10 cellular contexts compared by ENCODE assay signal in genomic region chr7:111103678-111104274, GRCh38. TPM values are rescaled to one million over a fixed set of nuclear protein-coding genes. Genes with fewer than 3 reads are reported as not detected.
DNase-seq lines count a peak whose midpoint lies in the region; ATAC-seq and TF ChIP-seq lines count a peak whose summit lies in the region.
"Had no signal": no experiment of that assay in that cellular context is flagged by ENCODE, and none has a peak within 500 bp of the region (broad histone marks: within the 10 kb centered on the region; RNA-seq: fewer than 3 reads in every experiment).

No MANE protein-coding gene starts in this region.

- H3K4me1 ChIP-seq in GM23338 (ENCODE audit: insufficient read depth) (peaks cover 26% of the 10 kb centered on the region), aorta (ENCODE audit: control insufficient read depth in 1 of 2, insufficient read depth in 2 of 2, low read length in 2 of 2) (no peaks in the 10 kb centered on the region)

- peak overlapping the region; percentile 93 for H3K27ac Mint-ChIP-seq in GM23338
- H3K27ac Mint-ChIP-seq: effector memory CD8-positive, alpha-beta T cell had no signal

- no peaks in the 10 kb centered on the region for H3K27me3 Mint-ChIP-seq in activated T-cell treated with anti-CD3 and anti-CD28 coated beads, Interleukin-2, amount 50 U/mL, for 4 hours (ENCODE audit: low read depth)
- H3K27me3 Mint-ChIP-seq in GM23338 (ENCODE audit: insufficient read depth, low read depth, poor library complexity): no peaks in the 10 kb centered on the region
- H3K27me3 Mint-ChIP-seq: effector memory CD8-positive, alpha-beta T cell had no signal

- no peaks in the 10 kb centered on the region for H4K20me1 ChIP-seq in GM23338 (replicated peaks; ENCODE audit: insufficient read depth)

- H3K79me2 ChIP-seq in GM23338 (replicated peaks; ENCODE audit: insufficient read depth): no peaks in the 10 kb centered on the region

- H3K27me3 ChIP-seq in GM23338 (ENCODE audit: insufficient read depth) (no peaks in the 10 kb centered on the region), aorta (ENCODE audit: control insufficient read depth in 1 of 2, insufficient read depth in 2 of 2, low read length in 1 of 2) (no peaks in the 10 kb centered on the region)
- H3K27me3 ChIP-seq: MG63 had no signal

- TF ChIP-seq CTCF in GM23338 (conservative IDR thresholded peaks at IDR 0.05; ENCODE audit: low read depth in 2 of 2): no peak

- intact Hi-C loops in aorta (cut with DNase I) (loop anchor here in 1 of 2 donors (10.0 kb wide), 1 partner anchor 631 kb away; no protein-coding TSS in a partner anchor), left ventricle myocardium superior (cut with micrococcal nuclease) (no loop called here)

- 96 to 97% methylated on average over 4 of the region's 4 CpGs for WGBS in aorta, 2 donors

- H3K9me3 Mint-ChIP-seq in activated T-cell treated with anti-CD3 and anti-CD28 coated beads, Interleukin-2, amount 50 U/mL, for 4 hours: no peaks in the 10 kb centered on the region
- H3K9me3 Mint-ChIP-seq in GM23338: no peaks in the 10 kb centered on the region
- H3K9me3 Mint-ChIP-seq: effector memory CD8-positive, alpha-beta T cell had no signal

- H3K4me3 Mint-ChIP-seq in activated T-cell treated with anti-CD3 and anti-CD28 coated beads, Interleukin-2, amount 50 U/mL, for 4 hours: no peak overlapping the region
- no peak overlapping the region for H3K4me3 Mint-ChIP-seq in GM23338
- H3K4me3 Mint-ChIP-seq: effector memory CD8-positive, alpha-beta T cell had no signal

- H3K9me3 ChIP-seq in aorta (ENCODE audit: control insufficient read depth, low read length): no peaks in the 10 kb centered on the region
- H3K9me3 ChIP-seq: MG63 had no signal

- ATAC-seq in activated T-cell treated with anti-CD3 and anti-CD28 coated beads, Interleukin-2, amount 50 U/mL, for 4 hours: peak; percentile 29 to 52
- no peak for ATAC-seq in GM23338
- ATAC-seq in HG03439 (IDR thresholded peaks at IDR 0.05; ENCODE audit: unreplicated experiment): peak; percentile 54
- ATAC-seq in stimulated activated naive CD8-positive, alpha-beta T cell treated with anti-CD3 and anti-CD28 coated beads, Interleukin-15, Interleukin-2, amounts not matched to agents 100 U/mL and 50 U/mL, for 24 hours: peak; percentile 45
- no peak for ATAC-seq in HG03565 (IDR thresholded peaks at IDR 0.05; ENCODE audit: unreplicated experiment)
- ATAC-seq in aorta (ENCODE audit: low FRiP score): no peak
- ATAC-seq in left ventricle myocardium superior: no peak
- ATAC-seq: effector memory CD8-positive, alpha-beta T cell had no signal

- no peaks in the 10 kb centered on the region for H3K9me2 ChIP-seq in GM23338 (ENCODE audit: insufficient read depth)

- H3K4me3 ChIP-seq in GM23338 (no peak overlapping the region), aorta (ENCODE audit: low read length in 2 of 2) (no peak overlapping the region)
- H3K4me3 ChIP-seq: MG63 had no signal

- H2AFZ ChIP-seq in GM23338: no peak overlapping the region

- peaks cover 25% of the 10 kb centered on the region for H3K4me1 Mint-ChIP-seq in activated T-cell treated with anti-CD3 and anti-CD28 coated beads, Interleukin-2, amount 50 U/mL, for 4 hours (ENCODE audit: low read depth)
- H3K4me1 Mint-ChIP-seq in GM23338: peaks cover 31% of the 10 kb centered on the region

- H3K4me2 ChIP-seq in GM23338: peak overlapping the region; percentile 13; the same call in 1 of the 2 replicates

- no peak overlapping the region for H3K27ac ChIP-seq in GM23338 (ENCODE audit: low read depth)
- H3K27ac ChIP-seq in aorta (ENCODE audit: low read depth in 1 of 2, low read length in 2 of 2): no peak overlapping the region

- H3K36me3 ChIP-seq in GM23338 (ENCODE audit: insufficient read depth) (no peaks in the 10 kb centered on the region), aorta (ENCODE audit: control insufficient read depth in 1 of 2, insufficient read depth in 2 of 2, low read length in 1 of 2) (no peaks in the 10 kb centered on the region)
- H3K36me3 ChIP-seq: MG63 had no signal

- no peaks in the 10 kb centered on the region for H3F3A ChIP-seq in GM23338 (replicated peaks; ENCODE audit: low read depth)

- DNase-seq in activated T-cell treated with anti-CD3 and anti-CD28 coated beads, Interleukin-2, amount 50 U/mL, for 4 hours: no peak
- DNase-seq in activated T-cell treated with anti-CD3 and anti-CD28 coated beads, Interleukin-2, amount 50 U/mL, for 1 hour: no peak
- DNase-seq in GM23338 (ENCODE audit: low spot score): no peak
- no peak for DNase-seq in stimulated activated naive CD8-positive, alpha-beta T cell treated with anti-CD3 and anti-CD28 coated beads, Interleukin-15, Interleukin-2, amounts not matched to agents 100 U/mL and 50 U/mL, for 24 hours
- DNase-seq in aorta: no peak
- no peak for DNase-seq in left ventricle myocardium superior
- DNase-seq: effector memory CD8-positive, alpha-beta T cell; MG63 had no signal

- peaks cover 20% of the 10 kb centered on the region for H3K36me3 Mint-ChIP-seq in activated T-cell treated with anti-CD3 and anti-CD28 coated beads, Interleukin-2, amount 50 U/mL, for 4 hours (ENCODE audit: insufficient read depth)
- no peaks in the 10 kb centered on the region for H3K36me3 Mint-ChIP-seq in GM23338 (ENCODE audit: low read depth)

TF ChIP-seq in GM23338, 12 proteins besides CTCF, POLR2A, EP300 and RAD21:
- TF ChIP-seq CREB1 (CRISPR knock-in tag; IDR thresholded peaks at IDR 0.05; ENCODE audit: low read depth) (no peak), POLR2AphosphoS5 (IDR thresholded peaks at IDR 0.05; ENCODE audit: low read depth) (no peak), STAT1 (IDR thresholded peaks at IDR 0.05; ENCODE audit: unreplicated experiment) (no peak), EZH2phosphoT487 (IDR thresholded peaks at IDR 0.05; ENCODE audit: unreplicated experiment) (no peak), NANOG (IDR thresholded peaks at IDR 0.05; ENCODE audit: borderline replicate concordance) (no peak), ZNF331 (CRISPR knock-in tag; IDR thresholded peaks at IDR 0.05; ENCODE audit: low read depth) (no peak), ETS1 (IDR thresholded peaks at IDR 0.05) (no peak), JUNB (IDR thresholded peaks at IDR 0.05; ENCODE audit: unreplicated experiment) (no peak), EZH2 (IDR thresholded peaks at IDR 0.05; ENCODE audit: low read depth, unreplicated experiment) (no peak), REST (IDR thresholded peaks at IDR 0.05; ENCODE audit: unreplicated experiment) (no peak)

RNA-seq across cellular contexts. Expression of gene LRRN3, which starts 12.8 kb away (rescaled TPM):
- 10 to 100 TPM; 35.7 to 54.0 (median 39.2) TPM for total RNA-seq in activated T-cell treated with anti-CD3 and anti-CD28 coated beads, Interleukin-2, amount 50 U/mL, for 4 hours
- 0.23 TPM in 1 of 2 replicates, not detected in the other for total RNA-seq in GM23338 (2014; rRNA removed; shearing (Covaris generic))
- polyA plus RNA-seq in GM23338 (2016; fragmentation: Nextera tagmentation; extraction: Ambion mirVana) (0.31 and 0.40 TPM in 2 replicates), aorta (1 to 10 TPM in 1 of 2 donors, not detected in 1; 5.1 TPM)
- total RNA-seq in aorta (under 1 TPM; 0.51 to 0.62 TPM), left ventricle myocardium superior (10.6 TPM)

Comparison
In these comparisons a context has a peak if more than half of its experiments do, and no peak if none do; other contexts are left out.
1. ATAC-seq: peak in activated T-cell treated with anti-CD3 and anti-CD28 coated beads, Interleukin-2, amount 50 U/mL, for 4 hours (2 of 2), HG03439 (single experiment) and stimulated activated naive CD8-positive, alpha-beta T cell treated with anti-CD3 and anti-CD28 coated beads, Interleukin-15, Interleukin-2, amounts not matched to agents 100 U/mL and 50 U/mL, for 24 hours (single experiment); none in GM23338 (single experiment), HG03565 (single experiment), aorta (single experiment) and left ventricle myocardium superior (single experiment).